ENCODE assay signal across 1 cellular context in genomic region chr4:188428935-188429334, GRCh38.
TF ChIP-seq lines count a peak whose summit lies in the region.

No MANE protein-coding gene starts in this region.

TF ChIP-seq in HepG2, 621 proteins besides CTCF, POLR2A, EP300 and RAD21 (continued from another document):
- TF ChIP-seq, protein P1, sequence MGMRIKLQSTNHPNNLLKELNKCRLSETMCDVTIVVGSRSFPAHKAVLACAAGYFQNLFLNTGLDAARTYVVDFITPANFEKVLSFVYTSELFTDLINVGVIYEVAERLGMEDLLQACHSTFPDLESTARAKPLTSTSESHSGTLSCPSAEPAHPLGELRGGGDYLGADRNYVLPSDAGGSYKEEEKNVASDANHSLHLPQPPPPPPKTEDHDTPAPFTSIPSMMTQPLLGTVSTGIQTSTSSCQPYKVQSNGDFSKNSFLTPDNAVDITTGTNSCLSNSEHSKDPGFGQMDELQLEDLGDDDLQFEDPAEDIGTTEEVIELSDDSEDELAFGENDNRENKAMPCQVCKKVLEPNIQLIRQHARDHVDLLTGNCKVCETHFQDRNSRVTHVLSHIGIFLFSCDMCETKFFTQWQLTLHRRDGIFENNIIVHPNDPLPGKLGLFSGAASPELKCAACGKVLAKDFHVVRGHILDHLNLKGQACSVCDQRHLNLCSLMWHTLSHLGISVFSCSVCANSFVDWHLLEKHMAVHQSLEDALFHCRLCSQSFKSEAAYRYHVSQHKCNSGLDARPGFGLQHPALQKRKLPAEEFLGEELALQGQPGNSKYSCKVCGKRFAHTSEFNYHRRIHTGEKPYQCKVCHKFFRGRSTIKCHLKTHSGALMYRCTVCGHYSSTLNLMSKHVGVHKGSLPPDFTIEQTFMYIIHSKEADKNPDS (CRISPR knock-in tag; IDR thresholded peaks at IDR 0.05) = no peak
- TF ChIP-seq TSC22D2 (CRISPR knock-in tag; IDR thresholded peaks at IDR 0.05; ENCODE audit: borderline replicate concordance) = no peak
- TF ChIP-seq, protein P2, sequence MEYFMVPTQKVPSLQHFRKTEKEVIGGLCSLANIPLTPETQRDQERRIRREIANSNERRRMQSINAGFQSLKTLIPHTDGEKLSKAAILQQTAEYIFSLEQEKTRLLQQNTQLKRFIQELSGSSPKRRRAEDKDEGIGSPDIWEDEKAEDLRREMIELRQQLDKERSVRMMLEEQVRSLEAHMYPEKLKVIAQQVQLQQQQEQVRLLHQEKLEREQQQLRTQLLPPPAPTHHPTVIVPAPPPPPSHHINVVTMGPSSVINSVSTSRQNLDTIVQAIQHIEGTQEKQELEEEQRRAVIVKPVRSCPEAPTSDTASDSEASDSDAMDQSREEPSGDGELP (IDR thresholded peaks at IDR 0.05; ENCODE audit: borderline replicate concordance, low read depth) = peak; percentile 73
- no peak for TF ChIP-seq NR0B2 (CRISPR knock-in tag; IDR thresholded peaks at IDR 0.05)
- TF ChIP-seq ATM (IDR thresholded peaks at IDR 0.05; ENCODE audit: borderline replicate concordance) = no peak
- TF ChIP-seq ARNT (IDR thresholded peaks at IDR 0.05) = no peak
- TF ChIP-seq MAZ (IDR thresholded peaks at IDR 0.05; ENCODE audit: borderline replicate concordance, low read depth, low read length) = no peak
- TF ChIP-seq MAZ (CRISPR knock-in tag; IDR thresholded peaks at IDR 0.05; ENCODE audit: low read depth) = no peak
- TF ChIP-seq ZNF564 (CRISPR knock-in tag; IDR thresholded peaks at IDR 0.05) = no peak
- TF ChIP-seq ZNF282 (IDR thresholded peaks at IDR 0.05; ENCODE audit: partially characterized antibody) = no peak
- TF ChIP-seq, protein P3, sequence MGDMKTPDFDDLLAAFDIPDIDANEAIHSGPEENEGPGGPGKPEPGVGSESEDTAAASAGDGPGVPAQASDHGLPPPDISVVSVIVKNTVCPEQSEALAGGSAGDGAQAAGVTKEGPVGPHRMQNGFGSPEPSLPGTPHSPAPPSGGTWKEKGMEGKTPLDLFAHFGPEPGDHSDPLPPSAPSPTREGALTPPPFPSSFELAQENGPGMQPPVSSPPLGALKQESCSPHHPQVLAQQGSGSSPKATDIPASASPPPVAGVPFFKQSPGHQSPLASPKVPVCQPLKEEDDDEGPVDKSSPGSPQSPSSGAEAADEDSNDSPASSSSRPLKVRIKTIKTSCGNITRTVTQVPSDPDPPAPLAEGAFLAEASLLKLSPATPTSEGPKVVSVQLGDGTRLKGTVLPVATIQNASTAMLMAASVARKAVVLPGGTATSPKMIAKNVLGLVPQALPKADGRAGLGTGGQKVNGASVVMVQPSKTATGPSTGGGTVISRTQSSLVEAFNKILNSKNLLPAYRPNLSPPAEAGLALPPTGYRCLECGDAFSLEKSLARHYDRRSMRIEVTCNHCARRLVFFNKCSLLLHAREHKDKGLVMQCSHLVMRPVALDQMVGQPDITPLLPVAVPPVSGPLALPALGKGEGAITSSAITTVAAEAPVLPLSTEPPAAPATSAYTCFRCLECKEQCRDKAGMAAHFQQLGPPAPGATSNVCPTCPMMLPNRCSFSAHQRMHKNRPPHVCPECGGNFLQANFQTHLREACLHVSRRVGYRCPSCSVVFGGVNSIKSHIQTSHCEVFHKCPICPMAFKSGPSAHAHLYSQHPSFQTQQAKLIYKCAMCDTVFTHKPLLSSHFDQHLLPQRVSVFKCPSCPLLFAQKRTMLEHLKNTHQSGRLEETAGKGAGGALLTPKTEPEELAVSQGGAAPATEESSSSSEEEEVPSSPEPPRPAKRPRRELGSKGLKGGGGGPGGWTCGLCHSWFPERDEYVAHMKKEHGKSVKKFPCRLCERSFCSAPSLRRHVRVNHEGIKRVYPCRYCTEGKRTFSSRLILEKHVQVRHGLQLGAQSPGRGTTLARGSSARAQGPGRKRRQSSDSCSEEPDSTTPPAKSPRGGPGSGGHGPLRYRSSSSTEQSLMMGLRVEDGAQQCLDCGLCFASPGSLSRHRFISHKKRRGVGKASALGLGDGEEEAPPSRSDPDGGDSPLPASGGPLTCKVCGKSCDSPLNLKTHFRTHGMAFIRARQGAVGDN (CRISPR knock-in tag; IDR thresholded peaks at IDR 0.05) = no peak
- TF ChIP-seq ZNF317 (CRISPR knock-in tag; IDR thresholded peaks at IDR 0.05) = no peak
- TF ChIP-seq, protein P4, sequence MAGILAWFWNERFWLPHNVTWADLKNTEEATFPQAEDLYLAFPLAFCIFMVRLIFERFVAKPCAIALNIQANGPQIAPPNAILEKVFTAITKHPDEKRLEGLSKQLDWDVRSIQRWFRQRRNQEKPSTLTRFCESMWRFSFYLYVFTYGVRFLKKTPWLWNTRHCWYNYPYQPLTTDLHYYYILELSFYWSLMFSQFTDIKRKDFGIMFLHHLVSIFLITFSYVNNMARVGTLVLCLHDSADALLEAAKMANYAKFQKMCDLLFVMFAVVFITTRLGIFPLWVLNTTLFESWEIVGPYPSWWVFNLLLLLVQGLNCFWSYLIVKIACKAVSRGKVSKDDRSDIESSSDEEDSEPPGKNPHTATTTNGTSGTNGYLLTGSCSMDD (CRISPR knock-in tag; IDR thresholded peaks at IDR 0.05) = no peak
- no peak for TF ChIP-seq ZNF10 (CRISPR knock-in tag; IDR thresholded peaks at IDR 0.05; ENCODE audit: borderline replicate concordance, low read depth)
- TF ChIP-seq ZNF891 (CRISPR knock-in tag; IDR thresholded peaks at IDR 0.05) = no peak
- TF ChIP-seq RBM22 (optimal IDR thresholded peaks at IDR 0.05; ENCODE audit: low read length) = no peak
- TF ChIP-seq ZBTB38 (CRISPR knock-in tag; IDR thresholded peaks at IDR 0.05) = no peak
- no peak for TF ChIP-seq PAWR (CRISPR knock-in tag; IDR thresholded peaks at IDR 0.05; ENCODE audit: borderline replicate concordance)
- TF ChIP-seq ZFP82 (CRISPR knock-in tag; IDR thresholded peaks at IDR 0.05; ENCODE audit: borderline replicate concordance) = no peak
- peak; percentile 51; the same call in 1 of the 2 replicates for TF ChIP-seq FOXA3 (CRISPR knock-in tag; IDR thresholded peaks at IDR 0.05)
- TF ChIP-seq FOXA1 (IDR thresholded peaks at IDR 0.05) = no peak
- 0 out of 2 replicates have a peak, but pooled peaks have one; percentile 34 for TF ChIP-seq FOXA1 (CRISPR knock-in tag; IDR thresholded peaks at IDR 0.05)
- no peak for TF ChIP-seq MAFF (IDR thresholded peaks at IDR 0.05; ENCODE audit: low read depth, low read length)
